In the genomic region with DNA sequence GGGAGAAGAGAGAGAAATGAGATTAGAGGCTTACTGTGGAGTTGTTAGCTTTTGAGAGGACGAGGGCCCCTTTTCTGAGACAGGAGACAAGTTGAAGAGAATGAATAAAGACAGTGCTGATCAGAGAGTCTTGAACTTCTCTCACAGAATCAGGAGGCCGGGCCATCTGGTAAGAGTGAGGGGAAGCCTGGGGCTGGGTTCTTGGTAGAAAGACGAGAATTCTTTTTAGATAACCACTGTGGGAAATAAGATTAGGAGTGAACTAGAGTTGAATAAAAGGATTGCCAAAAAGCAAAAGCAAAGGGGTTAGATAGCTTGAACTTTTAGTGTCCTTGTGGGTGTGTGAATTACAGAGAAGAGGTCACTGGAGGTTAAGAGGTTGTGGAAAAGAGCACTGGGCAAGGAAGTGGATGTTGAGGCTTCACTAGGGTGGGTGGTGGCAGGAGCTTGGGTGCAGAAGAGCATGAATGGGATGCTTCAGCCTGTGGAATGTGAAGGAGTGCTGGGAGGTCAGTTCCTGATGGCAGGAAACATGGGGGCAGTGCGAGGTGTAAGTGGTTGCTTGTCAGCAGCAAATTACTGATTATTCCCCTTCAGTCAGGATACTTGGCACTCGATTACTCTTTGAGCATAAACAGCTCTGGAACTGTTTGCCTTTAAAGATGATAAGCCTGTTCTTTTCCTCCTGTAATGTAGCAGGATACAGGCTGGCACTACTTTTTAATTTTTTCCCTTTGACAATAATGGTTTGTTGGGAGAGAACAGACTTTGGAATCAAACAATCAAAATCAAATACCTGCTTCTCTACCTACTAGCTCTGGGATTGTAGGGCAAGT, we compare ENCODE assay signal across 24 cellular contexts.
A peak's percentile ranks its signal among the peaks of the same experiment; 100 is the strongest.
DNase-seq lines count a peak whose midpoint lies in the region; ATAC-seq, FAIRE-seq and TF ChIP-seq lines count a peak whose summit lies in the region.
"Had no signal": no experiment of that assay in that cellular context is flagged by ENCODE, and none has a peak within 500 bp of the region (broad histone marks: within the 10 kb centered on the region; RNA-seq: fewer than 3 reads in every experiment).

No MANE protein-coding gene starts in this region.

- H3K9ac ChIP-seq in HepG2 (ENCODE audit: insufficient read depth, low read depth, low read length), result no peak overlapping the region
- no peak overlapping the region for H3K9ac ChIP-seq in smooth muscle cell (ENCODE audit: low read depth)

- TF ChIP-seq RAD21 in HepG2 (CRISPR knock-in tag; IDR thresholded peaks at IDR 0.05), result no peak

- DNase-seq in NCI-H82 treated with DMSO at 0.1 percent for 48 hours (lab: John Stamatoyannopoulos, UW; ENCODE audit: unreplicated experiment) (peak; percentile 12), cardiac muscle cell (ENCODE audit: low read depth in 1 of 2, low spot score in 1 of 2) (peak; percentile 69 to 91), HepG2 (ENCODE audit: low spot score) (peak; percentile 27), smooth muscle cell (lab: John Stamatoyannopoulos, UW; ENCODE audit: unreplicated experiment) (no peak), T1000 (lab: John Stamatoyannopoulos, UW) (no peak), epidermal melanocyte (ENCODE audit: insufficient read length, low spot score) (no peak)
- DNase-seq: activated CD4-positive, alpha-beta T cell treated with anti-CD3 and anti-CD28 coated beads, Interleukin-2, amount 10 ng/mL, durations not matched to agents 7 days and 5 days; activated naive CD8-positive, alpha-beta T cell treated with anti-CD3 and anti-CD28 coated beads, Interleukin-2, amount 50 U/mL, for 24 hours; CD4-positive, alpha-beta T cell; erythroblast; GF-D8; NCI-H1694 treated with DMSO at 0.1 percent for 48 hours; NCI-H446 treated with DMSO at 0.1 percent for 48 hours; psoas muscle; SW 1271 had no signal

- in situ Hi-C loops in HepG2 (cut with HindIII; ENCODE audit: extremely low pct_ligation_motif_present, low pct_unique_long_range_greater_than_20kb), result no loop called here

- POLR2A ChIA-PET in HepG2 (lab: Yijun Ruan, JAX), result interaction anchor here (1.1 kb wide), 1 partner anchor 9 kb away, joined by 3 read pairs; no protein-coding TSS in a partner anchor

- H2AFZ ChIP-seq in HepG2 (ENCODE audit: low read length), result no peak overlapping the region
- H2AFZ ChIP-seq in smooth muscle cell (ENCODE audit: low read depth), result no peak overlapping the region

- H3K36me3 ChIP-seq in cardiac muscle cell, result no peaks in the 10 kb centered on the region
- H3K36me3 ChIP-seq in HepG2 (replicated peaks in 1 of 2; ENCODE audit: control insufficient read depth in 1 of 2, insufficient read depth in 2 of 2, low read length in 2 of 2), result no peaks in the 10 kb centered on the region
- no peaks in the 10 kb centered on the region for H3K36me3 ChIP-seq in smooth muscle cell (ENCODE audit: low read depth)
- H3K36me3 ChIP-seq: gastroesophageal sphincter, HAP-1, thoracic aorta had no signal

- no peaks in the 10 kb centered on the region for H3K27me3 ChIP-seq in cardiac muscle cell
- H3K27me3 ChIP-seq in HepG2 (ENCODE audit: control insufficient read depth in 1 of 2, insufficient read depth in 2 of 2, low read length in 2 of 2), result no peaks in the 10 kb centered on the region
- H3K27me3 ChIP-seq in smooth muscle cell (ENCODE audit: low read depth), result no peaks in the 10 kb centered on the region
- H3K27me3 ChIP-seq: gastroesophageal sphincter had no signal

- H3F3A ChIP-seq in smooth muscle cell (ENCODE audit: low read depth), result no peaks in the 10 kb centered on the region

- no peak for FAIRE-seq in HepG2 (lab: Jason Lieb, UNC)
- FAIRE-seq: bronchial epithelial cell, GM12891, K562, TTC549 had no signal

- no peak for TF ChIP-seq POLR2A in HepG2 (IDR thresholded peaks at IDR 0.05; ENCODE audit: insufficient read depth in 1 of 2, low read depth in 2 of 2, low read length in 2 of 2)

- TF ChIP-seq CTCF in cardiac muscle cell (IDR thresholded peaks at IDR 0.05; ENCODE audit: low read depth, low read length) (no peak), HepG2 (CRISPR knock-in tag; IDR thresholded peaks at IDR 0.05) (no peak), smooth muscle cell (IDR thresholded peaks at IDR 0.05; ENCODE audit: borderline replicate concordance, insufficient read depth, poor library complexity, severe bottlenecking) (no peak)

- CTCF ChIA-PET in HepG2 (lab: Yijun Ruan, JAX; ENCODE audit: low intra/inter-chr PET ratio, low total read pairs), result no interaction called here

- H3K27ac ChIP-seq in cardiac muscle cell (peak overlapping the region; percentile 77), HepG2 (ENCODE audit: extremely low read length, insufficient read depth, low read length) (no peak overlapping the region), smooth muscle cell (ENCODE audit: low read depth) (no peak overlapping the region)
- H3K27ac ChIP-seq: gastroesophageal sphincter, psoas muscle, thoracic aorta had no signal

- H3K4me2 ChIP-seq in HepG2 (ENCODE audit: low read depth, low read length), result no peak overlapping the region
- H3K4me2 ChIP-seq in smooth muscle cell, result peak overlapping the region; percentile 26

- intact Hi-C loops in HepG2 (cut with micrococcal nuclease; ENCODE audit: unreplicated experiment), result no loop called here

- no TSS peak for BruUV-seq in HepG2 (replicated peaks; lab: Mats Ljungman, UMichigan)

- WGBS in HepG2 (ENCODE audit: low lambda C conversion rate), result 40% methylated on average over 5 of the region's 5 CpGs
- WGBS in smooth muscle cell (ENCODE audit: low lambda C conversion rate), result 27% methylated on average over 5 of the region's 5 CpGs

- TF ChIP-seq EP300 in HepG2 (IDR thresholded peaks at IDR 0.05; ENCODE audit: low read depth in 2 of 2, low read length in 2 of 2) (no peak), HepG2 (CRISPR knock-in tag; IDR thresholded peaks at IDR 0.05; ENCODE audit: borderline replicate concordance) (no peak)

- no peaks in the 10 kb centered on the region for H3K79me2 ChIP-seq in HepG2 (ENCODE audit: insufficient read depth, low read length)
- peaks cover 59% of the 10 kb centered on the region for H3K79me2 ChIP-seq in smooth muscle cell (ENCODE audit: low read depth)

- H3K9me3 ChIP-seq in cardiac muscle cell (ENCODE audit: low read depth) (no peaks in the 10 kb centered on the region), HepG2 (ENCODE audit: low read length) (no peaks in the 10 kb centered on the region), smooth muscle cell (replicated peaks; ENCODE audit: low read depth) (no peaks in the 10 kb centered on the region)
- H3K9me3 ChIP-seq: gastroesophageal sphincter, HAP-1, psoas muscle, thoracic aorta had no signal

- H4K20me1 ChIP-seq in HepG2 (ENCODE audit: insufficient read depth, low read length) (no peaks in the 10 kb centered on the region), smooth muscle cell (ENCODE audit: low read depth) (peaks cover 6% of the 10 kb centered on the region)

- peak; percentile 80 for ATAC-seq in HepG2
- ATAC-seq in HG03432 (IDR thresholded peaks at IDR 0.05; ENCODE audit: unreplicated experiment), result no peak
- ATAC-seq in GM19023 (IDR thresholded peaks at IDR 0.05; ENCODE audit: unreplicated experiment), result no peak
- ATAC-seq: activated naive CD8-positive, alpha-beta T cell treated with anti-CD3 and anti-CD28 coated beads, Interleukin-2, amount 50 U/mL, for 24 hours; gastroesophageal sphincter; K562; psoas muscle had no signal

- H3K4me1 ChIP-seq in cardiac muscle cell (ENCODE audit: low read depth) (peaks cover 46% of the 10 kb centered on the region), HepG2 (ENCODE audit: insufficient read depth, low read length) (peaks cover 16% of the 10 kb centered on the region), smooth muscle cell (ENCODE audit: low read depth) (peaks cover 6% of the 10 kb centered on the region)

- H3K4me3 ChIP-seq in cardiac muscle cell (no peak overlapping the region), HepG2 (replicated peaks in 1 of 3; ENCODE audit: insufficient read depth in 1 of 3, low read depth in 2 of 3, low read length in 3 of 3) (no peak overlapping the region), smooth muscle cell (no peak overlapping the region)
- H3K4me3 ChIP-seq: gastroesophageal sphincter, HAP-1, K562, psoas muscle, thoracic aorta had no signal

TF ChIP-seq in HepG2, 621 proteins besides CTCF, POLR2A, EP300 and RAD21:
- TF ChIP-seq ERF (CRISPR knock-in tag; IDR thresholded peaks at IDR 0.05) (no peak), TEAD3 (CRISPR knock-in tag; optimal IDR thresholded peaks at IDR 0.05; ENCODE audit: borderline replicate concordance) (peak; percentile 29)

Comparison
In these comparisons a context has a peak if more than half of its experiments do, and no peak if none do; other contexts are left out.
1. DNase-seq: peak in NCI-H82 treated with DMSO at 0.1 percent for 48 hours (single experiment), cardiac muscle cell (2 of 2) and HepG2 (single experiment); none in smooth muscle cell (single experiment), T1000 (single experiment) and epidermal melanocyte (single experiment).